ENCODE assay signal across 8 cellular contexts in the genomic region with DNA sequence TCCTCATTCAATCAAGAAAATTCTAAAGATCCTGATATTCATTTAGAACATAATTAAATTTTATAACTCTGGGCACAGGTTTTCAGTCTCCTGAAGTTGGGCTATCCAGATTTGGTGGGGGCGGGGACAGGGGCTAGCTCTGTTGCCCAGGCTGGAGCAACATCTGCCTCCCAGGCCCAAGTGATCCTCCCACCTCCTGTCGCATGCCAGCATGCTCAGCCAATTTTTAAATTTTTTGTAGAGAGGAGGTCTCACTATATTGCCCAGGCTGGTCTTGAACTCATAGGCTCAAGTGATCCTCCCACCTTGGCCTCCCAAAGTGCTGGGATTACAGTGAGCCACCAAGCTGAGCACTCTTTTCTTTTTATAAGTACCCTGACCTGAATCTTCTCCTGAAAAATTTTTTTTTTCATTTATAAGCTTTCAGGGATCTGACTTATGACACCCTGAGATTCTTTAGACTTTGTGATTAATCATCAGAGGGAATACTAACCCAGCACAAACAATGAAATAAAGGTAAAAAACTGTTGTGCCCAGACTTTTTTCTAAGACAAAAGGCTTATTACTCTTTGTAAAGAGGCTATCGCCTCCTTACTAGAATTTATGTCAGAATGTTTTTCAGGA.
DNase-seq lines count a peak whose midpoint lies in the region; ATAC-seq and TF ChIP-seq lines count a peak whose summit lies in the region.

No MANE protein-coding gene starts in this region.

- ATAC-seq in naive thymus-derived CD8-positive, alpha-beta T cell = no peak

- no peak overlapping the region for H2AK5ac ChIP-seq in H9 (ENCODE audit: insufficient read length, low read length)

- no peaks in the 10 kb centered on the region for H3F3A ChIP-seq in OCI-LY1 (ENCODE audit: insufficient read depth, low read length)

- H3K27ac Mint-ChIP-seq in CD4-positive, alpha-beta memory T cell = peak overlapping the region; percentile 89 to 97 (median 96)
- peak overlapping the region in 6 of 10 donors; percentile 53 to 92 (median 84) for H3K27ac Mint-ChIP-seq in naive thymus-derived CD8-positive, alpha-beta T cell
- peak overlapping the region in 1 of 3 experiments; percentile 36; a peak in 1 of 7 replicates for H3K27ac Mint-ChIP-seq in H9

- POLR2A ChIA-PET in CD4-positive, alpha-beta memory T cell (lab: Charles Lee; ENCODE audit: partially characterized antibody) = interaction anchor here (0.7 to 10.3 kb wide), 5 partner anchors 10 to 76 kb away, joined by 3 to 206 read pairs (median 26); no protein-coding TSS in a partner anchor
- POLR2A ChIA-PET in naive thymus-derived CD8-positive, alpha-beta T cell (lab: Charles Lee) = no interaction called here

- no peak overlapping the region for H4K91ac ChIP-seq in H9 (ENCODE audit: insufficient read length, low read depth, low read length)

- no peak overlapping the region for H3K4ac ChIP-seq in H9 (ENCODE audit: low read depth, low read length)

- H3T11ph ChIP-seq in H9 (ENCODE audit: low read length) = no peak overlapping the region

- H3K4me3 Mint-ChIP-seq in CD4-positive, alpha-beta memory T cell = peak overlapping the region in 6 of 8 donors; percentile 47 to 87 (median 74)
- no peak overlapping the region for H3K4me3 Mint-ChIP-seq in naive thymus-derived CD8-positive, alpha-beta T cell
- no peak overlapping the region for H3K4me3 Mint-ChIP-seq in H9

- no peaks in the 10 kb centered on the region for H3K27me3 Mint-ChIP-seq in CD4-positive, alpha-beta memory T cell
- no peaks in the 10 kb centered on the region for H3K27me3 Mint-ChIP-seq in naive thymus-derived CD8-positive, alpha-beta T cell
- no peaks in the 10 kb centered on the region for H3K27me3 Mint-ChIP-seq in H9 (ENCODE audit: low read depth)

- H3K4me1 Mint-ChIP-seq in CD4-positive, alpha-beta memory T cell = peaks cover 56 to 76% (median 65%) of the 10 kb centered on the region in 4 donors
- peaks cover 8 to 63% (median 34%) of the 10 kb centered on the region in 4 donors for H3K4me1 Mint-ChIP-seq in naive thymus-derived CD8-positive, alpha-beta T cell
- peaks cover 37 to 39% of the 10 kb centered on the region in 2 experiments for H3K4me1 Mint-ChIP-seq in H9

- H3K9ac ChIP-seq in OCI-LY1 (ENCODE audit: low read length) (peak overlapping the region; percentile 25; the same call in 1 of the 2 replicates), mammary epithelial cell (ENCODE audit: insufficient read depth, low read length) (peak overlapping the region; percentile 84), H9 (ENCODE audit: extremely low read depth, insufficient read length, low read length) (no peak overlapping the region)

- dilution Hi-C loops in mammary epithelial cell (cut with HindIII; ENCODE audit: low sequenced_read_pairs) = no loop called here

- CTCF ChIA-PET in CD4-positive, alpha-beta memory T cell (lab: Charles Lee; ENCODE audit: partially characterized antibody) = interaction anchor here (0.6 to 3.6 kb wide), 4 partner anchors 20 to 76 kb away, joined by 3 to 25 read pairs (median 12); no protein-coding TSS in a partner anchor
- CTCF ChIA-PET in mammary epithelial cell (lab: Charles Lee; ENCODE audit: low non-redundant PET) = no interaction called here

- peaks cover 1 to 3% of the 10 kb centered on the region in 2 donors for H3K36me3 Mint-ChIP-seq in CD4-positive, alpha-beta memory T cell
- H3K36me3 Mint-ChIP-seq in naive thymus-derived CD8-positive, alpha-beta T cell = peaks cover 0 to 24% (median 2%) of the 10 kb centered on the region in 3 donors
- H3K36me3 Mint-ChIP-seq in H9 (ENCODE audit: insufficient read depth in 1 of 3, low read depth in 3 of 3) = no peaks in the 10 kb centered on the region

- H2BK5ac ChIP-seq in H9 (ENCODE audit: insufficient read length, low read length) = no peak overlapping the region

- no peak overlapping the region for H2AFZ ChIP-seq in OCI-LY1 (ENCODE audit: low read length)
- H2AFZ ChIP-seq in mammary epithelial cell (ENCODE audit: low read depth, low read length) = no peak overlapping the region
- H2AFZ ChIP-seq in H9 (ENCODE audit: low read length) = no peak overlapping the region

- H3K79me1 ChIP-seq in H9 (ENCODE audit: insufficient read depth, low read depth, low read length, poor library complexity, severe bottlenecking) = no peaks in the 10 kb centered on the region

- peak overlapping the region; percentile 74 for H3K27ac ChIP-seq in CD4-positive, alpha-beta memory T cell (ENCODE audit: low read depth, low read length)
- H3K27ac ChIP-seq in OCI-LY1 (ENCODE audit: low read depth, low read length, poor library complexity, severe bottlenecking) (peak overlapping the region; percentile 78), mammary epithelial cell (ENCODE audit: insufficient read depth, low read depth, low read length) (peak overlapping the region; percentile 99), H9 (ENCODE audit: insufficient read length, low read depth, low read length) (no peak overlapping the region), ovary (peak overlapping the region in 1 of 2 donors; percentile 44)

- H3K9me3 Mint-ChIP-seq in CD4-positive, alpha-beta memory T cell = no peaks in the 10 kb centered on the region
- H3K9me3 Mint-ChIP-seq in naive thymus-derived CD8-positive, alpha-beta T cell = no peaks in the 10 kb centered on the region
- no peaks in the 10 kb centered on the region for H3K9me3 Mint-ChIP-seq in H9

- no peak overlapping the region for H4K8ac ChIP-seq in H9 (replicated peaks; ENCODE audit: insufficient read length, low read depth, low read length)

- H2BK15ac ChIP-seq in H9 (ENCODE audit: low read depth, low read length) = no peak overlapping the region

- no peak overlapping the region for H2BK120ac ChIP-seq in H9 (ENCODE audit: low read depth, low read length, poor library complexity, severe bottlenecking)

- no peak overlapping the region for H4K5ac ChIP-seq in H9 (ENCODE audit: insufficient read length, low read depth, low read length)

- H3K79me2 ChIP-seq in OCI-LY1 (ENCODE audit: insufficient read depth, low read length) (no peaks in the 10 kb centered on the region), mammary epithelial cell (ENCODE audit: insufficient read depth, low read length) (peaks cover 10% of the 10 kb centered on the region), H9 (ENCODE audit: insufficient read depth, low read length) (no peaks in the 10 kb centered on the region)

- no peaks in the 10 kb centered on the region for H3K27me3 ChIP-seq in CD4-positive, alpha-beta memory T cell (ENCODE audit: insufficient read depth, low read length)
- H3K27me3 ChIP-seq in OCI-LY1 (ENCODE audit: insufficient read depth, low read length) (no peaks in the 10 kb centered on the region), mammary epithelial cell (ENCODE audit: insufficient read depth, low read length) (no peaks in the 10 kb centered on the region), H9 (ENCODE audit: insufficient read depth, low read length) (no peaks in the 10 kb centered on the region), ovary (no peaks in the 10 kb centered on the region)

- intact Hi-C loops in CD4-positive, alpha-beta memory T cell (cut with micrococcal nuclease) = no loop called here
- intact Hi-C loops in mammary epithelial cell (cut with micrococcal nuclease) (no loop called here), ovary (cut with DNase I) (no loop called here)

- 62% methylated on average over 3 of the region's 3 CpGs for WGBS in mammary epithelial cell (ENCODE audit: low coverage, missing lambda C conversion rate)
- no CpG with 5 or more reads among the region's 3 CpGs for WGBS in H9 (ENCODE audit: extremely low coverage, insufficient read length, low lambda C conversion rate)
- WGBS in ovary, 3 donors = 66 to 75% (median 73%) methylated on average over 3 of the region's 3 CpGs

- H4K20me1 ChIP-seq in OCI-LY1 (ENCODE audit: insufficient read depth, low read length) (no peaks in the 10 kb centered on the region), mammary epithelial cell (ENCODE audit: insufficient read depth, low read length) (no peaks in the 10 kb centered on the region), H9 (ENCODE audit: control insufficient read depth, insufficient read depth, insufficient read length) (no peaks in the 10 kb centered on the region)

- H2BK20ac ChIP-seq in H9 (ENCODE audit: low read depth, low read length, poor library complexity, severe bottlenecking) = no peak overlapping the region

- no peaks in the 10 kb centered on the region for H3K23me2 ChIP-seq in H9 (ENCODE audit: insufficient read length, low read depth, low read length, poor library complexity, severe bottlenecking)

- H2BK12ac ChIP-seq in H9 (ENCODE audit: insufficient read length, low read depth, low read length) = no peak overlapping the region

- no peaks in the 10 kb centered on the region for H3K9me2 ChIP-seq in OCI-LY1 (ENCODE audit: low read depth, low read length)

- TF ChIP-seq EP300 in ovary (IDR thresholded peaks at IDR 0.05) = no peak

- TF ChIP-seq POLR2A in ovary (IDR thresholded peaks at IDR 0.05) = no peak

- peak overlapping the region in 1 of 2 donors; percentile 34 for H3K4me3 ChIP-seq in CD4-positive, alpha-beta memory T cell (ENCODE audit: low read length in 2 of 2)
- H3K4me3 ChIP-seq in OCI-LY1 (ENCODE audit: low read depth, low read length, poor library complexity, severe bottlenecking) (no peak overlapping the region), mammary epithelial cell (replicated peaks in 1 of 3; ENCODE audit: insufficient read depth in 1 of 3, low read depth in 2 of 3, low read length in 3 of 3) (peak overlapping the region in 1 of 3 experiments; percentile 31), ovary (no peak overlapping the region)

- no TSS peak for BruUV-seq in mammary epithelial cell (replicated peaks; lab: Mats Ljungman, UMichigan)

- H3K4me2 ChIP-seq in OCI-LY1 (ENCODE audit: low read length) = peak overlapping the region; percentile 59
- H3K4me2 ChIP-seq in mammary epithelial cell (ENCODE audit: insufficient read depth, low read depth, low read length) = peak overlapping the region; percentile 81
- H3K4me2 ChIP-seq in H9 (ENCODE audit: insufficient read depth, insufficient read length, low read length) = no peak overlapping the region

- no peak overlapping the region for H3K23ac ChIP-seq in H9 (ENCODE audit: insufficient read length, low read depth, low read length)

- no peak overlapping the region for H3K14ac ChIP-seq in H9 (ENCODE audit: insufficient read depth, low read length)

- no peaks in the 10 kb centered on the region for H3K36me3 ChIP-seq in CD4-positive, alpha-beta memory T cell (ENCODE audit: insufficient read depth, low read length)
- H3K36me3 ChIP-seq in OCI-LY1 (ENCODE audit: insufficient read depth, low read length) = no peaks in the 10 kb centered on the region
- no peaks in the 10 kb centered on the region for H3K36me3 ChIP-seq in mammary epithelial cell (ENCODE audit: insufficient read depth, low read length)
- H3K36me3 ChIP-seq in ovary = no peaks in the 10 kb centered on the region

- H3K56ac ChIP-seq in H9 (ENCODE audit: insufficient read length, low read depth, low read length) = no peak overlapping the region

- H3K18ac ChIP-seq in H9 (ENCODE audit: insufficient read length, low read depth, low read length) = no peak overlapping the region

- H3K4me1 ChIP-seq in CD4-positive, alpha-beta memory T cell (ENCODE audit: insufficient read depth, low read length) = peaks cover 78% of the 10 kb centered on the region
- H3K4me1 ChIP-seq in OCI-LY1 (ENCODE audit: insufficient read depth, low read length, severe bottlenecking) = peaks cover 64% of the 10 kb centered on the region
- peaks cover 43% of the 10 kb centered on the region for H3K4me1 ChIP-seq in mammary epithelial cell (ENCODE audit: insufficient read depth, low read length)
- peaks cover 12% of the 10 kb centered on the region for H3K4me1 ChIP-seq in H9 (ENCODE audit: insufficient read depth, low read length)
- peaks cover 13% of the 10 kb centered on the region for H3K4me1 ChIP-seq in ovary (ENCODE audit: insufficient read depth)

- in situ Hi-C loops in mammary epithelial cell (cut with MboI; ENCODE audit: low sequenced_read_pairs in 2 of 2) = loop anchor here in 1 of 2 donors (10.0 kb wide), 1 partner anchor 45 kb away; no protein-coding TSS in a partner anchor

- no peaks in the 10 kb centered on the region for H3K9me3 ChIP-seq in CD4-positive, alpha-beta memory T cell (ENCODE audit: control insufficient read depth in 1 of 2, low read length in 2 of 2)
- no peaks in the 10 kb centered on the region for H3K9me3 ChIP-seq in OCI-LY1 (ENCODE audit: low read length)
- no peaks in the 10 kb centered on the region for H3K9me3 ChIP-seq in mammary epithelial cell (replicated peaks; ENCODE audit: insufficient read depth, low read length)
- no peaks in the 10 kb centered on the region for H3K9me3 ChIP-seq in H9 (ENCODE audit: control insufficient read depth, low read depth, low read length)
- H3K9me3 ChIP-seq in ovary = no peaks in the 10 kb centered on the region

- TF ChIP-seq CTCF in OCI-LY1 (IDR thresholded peaks at IDR 0.05; ENCODE audit: low read length) = no peak
- no peak for TF ChIP-seq CTCF in mammary epithelial cell (conservative IDR thresholded peaks at IDR 0.05 in 1 of 2, IDR thresholded peaks at IDR 0.05 in 1 of 2; ENCODE audit: extremely low read depth in 1 of 2, insufficient read depth in 1 of 2, low read depth in 1 of 2, low read length in 2 of 2)
- TF ChIP-seq CTCF in H9 (conservative IDR thresholded peaks at IDR 0.05) = no peak
- no peak for TF ChIP-seq CTCF in ovary (IDR thresholded peaks at IDR 0.05)

- no peak for DNase-seq in CD4-positive, alpha-beta memory T cell
- DNase-seq in mammary epithelial cell = no peak
- DNase-seq in naive thymus-derived CD8-positive, alpha-beta T cell = no peak
- DNase-seq in RPMI8226 = no peak
- no peak for DNase-seq in NCI-H1417 (lab: John Stamatoyannopoulos, UW)
- DNase-seq in H9 = no peak
- no peak for DNase-seq in ovary

Comparison
In these comparisons a context has a peak if more than half of its experiments do, and no peak if none do; other contexts are left out.
1. H3K4me3 Mint-ChIP-seq: peak in CD4-positive, alpha-beta memory T cell (6 of 8); none in naive thymus-derived CD8-positive, alpha-beta T cell (0 of 10) and H9 (0 of 2).